Comparison of ENCODE assay signal across 18 cellular contexts in the genomic region with DNA sequence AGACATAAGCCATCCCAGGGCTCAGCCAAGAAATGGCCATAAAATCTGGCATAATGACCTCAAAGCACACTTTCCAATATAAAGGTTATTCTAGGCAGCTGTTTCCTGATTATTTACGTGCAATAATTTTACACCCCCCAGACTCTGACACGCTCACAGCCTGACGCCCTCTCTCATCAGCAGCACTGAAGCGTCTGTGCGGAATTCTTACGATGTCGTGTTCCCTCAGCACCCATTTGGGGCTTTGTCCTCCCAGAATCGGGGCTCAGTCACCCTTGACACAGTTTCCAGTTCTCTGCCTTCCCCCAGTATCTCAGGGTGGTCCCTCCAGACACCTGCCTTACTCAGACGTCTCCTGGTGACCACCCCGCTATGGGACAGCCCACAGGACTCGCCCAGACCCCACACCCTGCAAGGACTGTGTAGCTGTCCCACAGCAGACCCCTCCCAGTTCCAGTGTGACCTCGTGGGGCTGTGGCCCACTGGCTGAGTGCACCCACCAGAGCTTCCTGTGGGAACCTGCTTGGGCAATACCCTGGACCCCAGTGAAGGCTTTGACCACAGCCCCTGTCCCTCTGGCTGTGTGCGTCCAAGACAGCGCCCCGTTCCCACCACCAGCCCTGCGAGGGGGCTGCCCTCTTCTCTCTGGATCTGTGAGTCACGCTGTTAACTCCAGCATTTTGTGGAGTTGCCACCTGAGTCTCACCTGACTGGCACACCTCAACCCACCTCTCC.
"Had no signal": no experiment of that assay in that cellular context is flagged by ENCODE, and none has a peak within 500 bp of the region (broad histone marks: within the 10 kb centered on the region; RNA-seq: fewer than 3 reads in every experiment).

No MANE protein-coding gene starts in this region.

- H3K36me3 ChIP-seq: brain microvascular endothelial cell, gastrocnemius medialis, heart left ventricle, suprapubic skin had no signal

- H3K27ac ChIP-seq: brain microvascular endothelial cell, suprapubic skin had no signal

- H3K36me3 Mint-ChIP-seq: activated naive CD8-positive, alpha-beta T cell treated with anti-CD3 and anti-CD28 coated beads, Interleukin-2, amount 10 ng/mL, durations not matched to agents 7 days and 5 days; type B pancreatic cell had no signal

- H3K4me3 ChIP-seq: gastrocnemius medialis, heart left ventricle, lung, suprapubic skin had no signal

- H3K4me1 Mint-ChIP-seq: activated naive CD8-positive, alpha-beta T cell treated with anti-CD3 and anti-CD28 coated beads, Interleukin-2, amount 10 ng/mL, durations not matched to agents 7 days and 5 days; central memory CD8-positive, alpha-beta T cell had no signal

- DNase-seq: activated CD4-positive, alpha-beta T cell treated with anti-CD3 and anti-CD28 coated beads, Interleukin-2, amount 50 U/mL, for 1 hour; activated naive CD4-positive, alpha-beta T cell; activated naive CD8-positive, alpha-beta T cell treated with anti-CD3 and anti-CD28 coated beads, Interleukin-2, amount 10 ng/mL, durations not matched to agents 7 days and 5 days; activated T-cell treated with anti-CD3 and anti-CD28 coated beads for 4 hours; brain microvascular endothelial cell; effector memory CD8-positive, alpha-beta T cell; gastrocnemius medialis; heart left ventricle; left cardiac atrium; midbrain; small intestine; stimulated activated CD4-positive, alpha-beta T cell treated with anti-CD3 and anti-CD28 coated beads, Interleukin-4, amount 100 ng/mL, for 24 hours; stimulated activated naive CD4-positive, alpha-beta T cell treated with Interleukin-2 at 50 U/mL for 16 hours had no signal

- H3K27me3 ChIP-seq: brain microvascular endothelial cell, gastrocnemius medialis had no signal

- H3K27ac Mint-ChIP-seq: activated naive CD8-positive, alpha-beta T cell treated with anti-CD3 and anti-CD28 coated beads, Interleukin-2, amount 10 ng/mL, durations not matched to agents 7 days and 5 days; effector memory CD8-positive, alpha-beta T cell; T-helper 2 cell treated with Interferon-gamma antibody and Interleukin-4, amounts not matched to agents 5 μg/mL and 100 μg/mL, for 36 hours; type B pancreatic cell had no signal

- H3K4me3 Mint-ChIP-seq: activated naive CD8-positive, alpha-beta T cell treated with anti-CD3 and anti-CD28 coated beads, Interleukin-2, amount 10 ng/mL, durations not matched to agents 7 days and 5 days; central memory CD8-positive, alpha-beta T cell; effector memory CD8-positive, alpha-beta T cell; T-helper 2 cell treated with Interferon-gamma antibody and Interleukin-4, amounts not matched to agents 5 μg/mL and 100 μg/mL, for 36 hours; type B pancreatic cell had no signal

- H3K9me3 ChIP-seq: gastrocnemius medialis, suprapubic skin had no signal
